ENCODE assay signal across 1 cellular context in genomic region chr3:113745273-113746068, GRCh38.
TF ChIP-seq lines count a peak whose summit lies in the region.

No MANE protein-coding gene starts in this region.

TF ChIP-seq in HepG2, 621 proteins besides CTCF, POLR2A, EP300 and RAD21 (continued from another document and continues in another):
- TF ChIP-seq, protein P1, sequence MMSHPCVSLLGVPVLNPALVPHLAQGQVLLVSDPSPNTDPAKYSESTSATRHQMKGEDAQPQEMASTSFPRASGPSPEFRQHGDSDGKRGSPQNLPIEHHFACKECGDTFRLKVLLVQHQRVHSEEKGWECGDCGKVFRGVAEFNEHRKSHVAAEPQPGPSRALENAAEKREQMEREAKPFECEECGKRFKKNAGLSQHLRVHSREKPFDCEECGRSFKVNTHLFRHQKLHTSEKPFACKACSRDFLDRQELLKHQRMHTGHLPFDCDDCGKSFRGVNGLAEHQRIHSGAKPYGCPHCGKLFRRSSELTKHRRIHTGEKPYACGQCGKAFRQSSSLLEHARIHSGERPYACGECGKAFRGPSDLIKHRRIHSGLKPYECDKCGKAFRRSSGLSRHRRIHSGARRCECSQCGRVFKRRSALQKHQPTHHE (CRISPR knock-in tag; IDR thresholded peaks at IDR 0.05; ENCODE audit: borderline replicate concordance), result no peak
- TF ChIP-seq PHB2 (IDR thresholded peaks at IDR 0.05; ENCODE audit: partially characterized antibody), result no peak
- TF ChIP-seq MLXIP (CRISPR knock-in tag; IDR thresholded peaks at IDR 0.05; ENCODE audit: borderline replicate concordance), result no peak
- no peak for TF ChIP-seq NR2F1 (CRISPR knock-in tag; IDR thresholded peaks at IDR 0.05)
- TF ChIP-seq FOSL1 (CRISPR knock-in tag; IDR thresholded peaks at IDR 0.05; ENCODE audit: borderline replicate concordance), result 0 out of 2 replicates have a peak, but pooled peaks have one; percentile 16
- TF ChIP-seq ZNF343 (CRISPR knock-in tag; IDR thresholded peaks at IDR 0.05), result no peak
- TF ChIP-seq SCMH1 (CRISPR knock-in tag; IDR thresholded peaks at IDR 0.05; ENCODE audit: borderline replicate concordance), result no peak
- TF ChIP-seq, protein P2, sequence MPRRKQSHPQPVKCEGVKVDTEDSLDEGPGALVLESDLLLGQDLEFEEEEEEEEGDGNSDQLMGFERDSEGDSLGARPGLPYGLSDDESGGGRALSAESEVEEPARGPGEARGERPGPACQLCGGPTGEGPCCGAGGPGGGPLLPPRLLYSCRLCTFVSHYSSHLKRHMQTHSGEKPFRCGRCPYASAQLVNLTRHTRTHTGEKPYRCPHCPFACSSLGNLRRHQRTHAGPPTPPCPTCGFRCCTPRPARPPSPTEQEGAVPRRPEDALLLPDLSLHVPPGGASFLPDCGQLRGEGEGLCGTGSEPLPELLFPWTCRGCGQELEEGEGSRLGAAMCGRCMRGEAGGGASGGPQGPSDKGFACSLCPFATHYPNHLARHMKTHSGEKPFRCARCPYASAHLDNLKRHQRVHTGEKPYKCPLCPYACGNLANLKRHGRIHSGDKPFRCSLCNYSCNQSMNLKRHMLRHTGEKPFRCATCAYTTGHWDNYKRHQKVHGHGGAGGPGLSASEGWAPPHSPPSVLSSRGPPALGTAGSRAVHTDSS (CRISPR knock-in tag; conservative IDR thresholded peaks at IDR 0.05), result no peak
- no peak for TF ChIP-seq ZNF589 (CRISPR knock-in tag; conservative IDR thresholded peaks at IDR 0.05)
- TF ChIP-seq ZNF619 (CRISPR knock-in tag; IDR thresholded peaks at IDR 0.05), result no peak
- TF ChIP-seq ZNF24 (IDR thresholded peaks at IDR 0.05), result no peak
- TF ChIP-seq SNAPC2 (CRISPR knock-in tag; IDR thresholded peaks at IDR 0.05), result no peak
- TF ChIP-seq KAT7 (CRISPR knock-in tag; IDR thresholded peaks at IDR 0.05; ENCODE audit: borderline replicate concordance), result no peak
- TF ChIP-seq JUNB (CRISPR knock-in tag; IDR thresholded peaks at IDR 0.05; ENCODE audit: borderline replicate concordance), result no peak
- TF ChIP-seq ZNF790 (CRISPR knock-in tag; IDR thresholded peaks at IDR 0.05; ENCODE audit: borderline replicate concordance), result no peak
- no peak for TF ChIP-seq YEATS2 (CRISPR knock-in tag; IDR thresholded peaks at IDR 0.05; ENCODE audit: borderline replicate concordance)
- TF ChIP-seq U2AF1 (optimal IDR thresholded peaks at IDR 0.05; ENCODE audit: low read depth, low read length), result peak; percentile 21
- no peak for TF ChIP-seq TRIM24 (CRISPR knock-in tag; IDR thresholded peaks at IDR 0.05)
- no peak for TF ChIP-seq ZNF282 (IDR thresholded peaks at IDR 0.05; ENCODE audit: partially characterized antibody)
- no peak for TF ChIP-seq TARDBP (CRISPR knock-in tag; IDR thresholded peaks at IDR 0.05)
- peak; percentile 29; the same call in 1 of the 2 replicates for TF ChIP-seq ZNF431 (CRISPR knock-in tag; IDR thresholded peaks at IDR 0.05; ENCODE audit: borderline replicate concordance, low read depth)
- 0 out of 2 replicates have a peak, but pooled peaks have one; percentile 36 for TF ChIP-seq ZNF264 (CRISPR knock-in tag; IDR thresholded peaks at IDR 0.05)
- no peak for TF ChIP-seq ZBTB26 (CRISPR knock-in tag; IDR thresholded peaks at IDR 0.05; ENCODE audit: borderline replicate concordance)
- TF ChIP-seq FIP1L1 (IDR thresholded peaks at IDR 0.05; ENCODE audit: borderline replicate concordance, insufficient read depth, low read depth, low read length), result no peak
- TF ChIP-seq ZFP82 (CRISPR knock-in tag; IDR thresholded peaks at IDR 0.05; ENCODE audit: borderline replicate concordance), result no peak
- TF ChIP-seq FOXA3 (CRISPR knock-in tag; IDR thresholded peaks at IDR 0.05), result peak; percentile 37; the same call in 1 of the 2 replicates
- TF ChIP-seq ZNF75D (CRISPR knock-in tag; IDR thresholded peaks at IDR 0.05; ENCODE audit: borderline replicate concordance), result no peak; the same call in 1 of the 2 replicates
- TF ChIP-seq ZNF234 (CRISPR knock-in tag; conservative IDR thresholded peaks at IDR 0.05), result no peak
- no peak for TF ChIP-seq ZNF766 (CRISPR knock-in tag; IDR thresholded peaks at IDR 0.05; ENCODE audit: borderline replicate concordance)
- no peak for TF ChIP-seq ZNF451 (CRISPR knock-in tag; IDR thresholded peaks at IDR 0.05)
- no peak for TF ChIP-seq NFYB (CRISPR knock-in tag; IDR thresholded peaks at IDR 0.05)
- TF ChIP-seq ZBED4 (CRISPR knock-in tag; IDR thresholded peaks at IDR 0.05; ENCODE audit: borderline replicate concordance), result 0 out of 2 replicates have a peak, but pooled peaks have one; percentile 42
- TF ChIP-seq, protein P3, sequence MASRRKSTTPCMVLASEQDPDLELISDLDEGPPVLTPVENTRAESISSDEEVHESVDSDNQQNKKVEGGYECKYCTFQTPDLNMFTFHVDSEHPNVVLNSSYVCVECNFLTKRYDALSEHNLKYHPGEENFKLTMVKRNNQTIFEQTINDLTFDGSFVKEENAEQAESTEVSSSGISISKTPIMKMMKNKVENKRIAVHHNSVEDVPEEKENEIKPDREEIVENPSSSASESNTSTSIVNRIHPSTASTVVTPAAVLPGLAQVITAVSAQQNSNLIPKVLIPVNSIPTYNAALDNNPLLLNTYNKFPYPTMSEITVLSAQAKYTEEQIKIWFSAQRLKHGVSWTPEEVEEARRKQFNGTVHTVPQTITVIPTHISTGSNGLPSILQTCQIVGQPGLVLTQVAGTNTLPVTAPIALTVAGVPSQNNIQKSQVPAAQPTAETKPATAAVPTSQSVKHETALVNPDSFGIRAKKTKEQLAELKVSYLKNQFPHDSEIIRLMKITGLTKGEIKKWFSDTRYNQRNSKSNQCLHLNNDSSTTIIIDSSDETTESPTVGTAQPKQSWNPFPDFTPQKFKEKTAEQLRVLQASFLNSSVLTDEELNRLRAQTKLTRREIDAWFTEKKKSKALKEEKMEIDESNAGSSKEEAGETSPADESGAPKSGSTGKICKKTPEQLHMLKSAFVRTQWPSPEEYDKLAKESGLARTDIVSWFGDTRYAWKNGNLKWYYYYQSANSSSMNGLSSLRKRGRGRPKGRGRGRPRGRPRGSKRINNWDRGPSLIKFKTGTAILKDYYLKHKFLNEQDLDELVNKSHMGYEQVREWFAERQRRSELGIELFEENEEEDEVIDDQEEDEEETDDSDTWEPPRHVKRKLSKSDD (CRISPR knock-in tag; IDR thresholded peaks at IDR 0.05; ENCODE audit: low read depth), result no peak
- no peak for TF ChIP-seq KLF16 (CRISPR knock-in tag; IDR thresholded peaks at IDR 0.05)
- no peak for TF ChIP-seq ZNF274 (CRISPR knock-in tag; IDR thresholded peaks at IDR 0.05)
- TF ChIP-seq, protein P4, sequence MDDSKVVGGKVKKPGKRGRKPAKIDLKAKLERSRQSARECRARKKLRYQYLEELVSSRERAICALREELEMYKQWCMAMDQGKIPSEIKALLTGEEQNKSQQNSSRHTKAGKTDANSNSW (CRISPR knock-in tag; IDR thresholded peaks at IDR 0.05; ENCODE audit: borderline replicate concordance), result no peak
- 0 out of 2 replicates have a peak, but pooled peaks have one; percentile 7 for TF ChIP-seq ZNF800 (CRISPR knock-in tag; IDR thresholded peaks at IDR 0.05)
- TF ChIP-seq SOX13 (IDR thresholded peaks at IDR 0.05), result no peak
- no peak; a peak in 1 of 4 replicates for TF ChIP-seq SOX13 (CRISPR knock-in tag; conservative IDR thresholded peaks at IDR 0.05 in 1 of 2, IDR thresholded peaks at IDR 0.05 in 1 of 2)
- TF ChIP-seq TERF1 (CRISPR knock-in tag; IDR thresholded peaks at IDR 0.05), result no peak
- no peak for TF ChIP-seq SIN3A (IDR thresholded peaks at IDR 0.05; ENCODE audit: borderline replicate concordance, low read depth, low read length)
- TF ChIP-seq ZNF703 (CRISPR knock-in tag; IDR thresholded peaks at IDR 0.05; ENCODE audit: borderline replicate concordance), result peak; percentile 33; the same call in 1 of the 2 replicates
- TF ChIP-seq, protein P5, sequence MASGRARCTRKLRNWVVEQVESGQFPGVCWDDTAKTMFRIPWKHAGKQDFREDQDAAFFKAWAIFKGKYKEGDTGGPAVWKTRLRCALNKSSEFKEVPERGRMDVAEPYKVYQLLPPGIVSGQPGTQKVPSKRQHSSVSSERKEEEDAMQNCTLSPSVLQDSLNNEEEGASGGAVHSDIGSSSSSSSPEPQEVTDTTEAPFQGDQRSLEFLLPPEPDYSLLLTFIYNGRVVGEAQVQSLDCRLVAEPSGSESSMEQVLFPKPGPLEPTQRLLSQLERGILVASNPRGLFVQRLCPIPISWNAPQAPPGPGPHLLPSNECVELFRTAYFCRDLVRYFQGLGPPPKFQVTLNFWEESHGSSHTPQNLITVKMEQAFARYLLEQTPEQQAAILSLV (CRISPR knock-in tag; IDR thresholded peaks at IDR 0.05; ENCODE audit: borderline replicate concordance), result no peak
- TF ChIP-seq ZNF317 (CRISPR knock-in tag; IDR thresholded peaks at IDR 0.05), result 0 out of 2 replicates have a peak, but pooled peaks have one; percentile 49
- no peak for TF ChIP-seq ZC3H4 (CRISPR knock-in tag; IDR thresholded peaks at IDR 0.05; ENCODE audit: borderline replicate concordance)
- no peak for TF ChIP-seq NRL (CRISPR knock-in tag; IDR thresholded peaks at IDR 0.05; ENCODE audit: borderline replicate concordance)
- no peak for TF ChIP-seq ZNF720 (CRISPR knock-in tag; IDR thresholded peaks at IDR 0.05)
- no peak for TF ChIP-seq SRY (CRISPR knock-in tag; IDR thresholded peaks at IDR 0.05)
